In genomic region chr7:16492513-16493062, GRCh38 we compare ENCODE assay signal across 14 cellular contexts. TPM values are rescaled to one million over a fixed set of nuclear protein-coding genes. Genes with fewer than 3 reads are reported as not detected.
A peak's percentile ranks its signal among the peaks of the same experiment; 100 is the strongest.
DNase-seq lines count a peak whose midpoint lies in the region; ATAC-seq and TF ChIP-seq lines count a peak whose summit lies in the region.
"Had no signal": no experiment of that assay in that cellular context is flagged by ENCODE, and none has a peak within 500 bp of the region (broad histone marks: within the 10 kb centered on the region; RNA-seq: fewer than 3 reads in every experiment).

No MANE protein-coding gene starts in this region.

- H3K9me3 ChIP-seq in mucosa of descending colon, result no peaks in the 10 kb centered on the region

- intact Hi-C loops in mucosa of descending colon (cut with DNase I, micrococcal nuclease), result no loop called here

- no peak for TF ChIP-seq CTCF in mucosa of descending colon (IDR thresholded peaks at IDR 0.05)
- TF ChIP-seq CTCF in GM13976 (IDR thresholded peaks at IDR 0.05; ENCODE audit: borderline replicate concordance, control extremely low read depth, extremely low read depth, insufficient read depth, missing control alignments), result no peak

- peak; percentile 62 for DNase-seq in Daoy (ENCODE audit: low read depth)
- DNase-seq in NCI-H1048 (lab: John Stamatoyannopoulos, UW), result peak; percentile 64
- peak; percentile 13 for DNase-seq in brain pericyte (ENCODE audit: low read depth, low spot score)
- DNase-seq in mucosa of descending colon, result peak in 1 of 3 donors; percentile 32
- DNase-seq in NCI-H2227 treated with DMSO at 0.1 percent for 48 hours (lab: John Stamatoyannopoulos, UW), result no peak
- no peak for DNase-seq in GM13976 (ENCODE audit: low spot score)
- DNase-seq: activated gamma-delta T cell treated with Interleukin-2 at 50 U/mL for 16 hours; CD8-positive, alpha-beta memory T cell; effector CD8-positive, alpha-beta T cell; NCI-H2081 had no signal

- no peaks in the 10 kb centered on the region for H3K4me1 ChIP-seq in mucosa of descending colon (ENCODE audit: low read depth)

- no peak overlapping the region for H3K4me3 ChIP-seq in mucosa of descending colon

- H3K36me3 ChIP-seq in mucosa of descending colon (ENCODE audit: low read depth), result no peaks in the 10 kb centered on the region

- in situ Hi-C loops in GM13976 (cut with MboI; ENCODE audit: low sequenced_read_pairs, unreplicated experiment), result no loop called here

- ATAC-seq in mucosa of descending colon (peak; percentile 91), GM18873 (IDR thresholded peaks at IDR 0.05; ENCODE audit: low FRiP score, unreplicated experiment) (no peak)
- ATAC-seq in activated CD4-positive, CD25-positive, alpha-beta regulatory T cell treated with anti-CD3 and anti-CD28 coated beads, Interleukin-2, amount 50 U/mL, for 24 hours, result no peak
- ATAC-seq: Panc1; stimulated activated memory B cell treated with anti-CD40 and anti-IgM and Interleukin-4, amounts not matched to agents 10 μg/mL and 1 μg/mL and 100 μg/mL, for 72 hours had no signal

RNA-seq across cellular contexts. Expression of gene SOSTDC1, which starts 27.1 kb away (rescaled TPM):
- not detected in 2 replicates for total RNA-seq in Daoy (2014; rRNA removed; shearing (Covaris generic))
- total RNA-seq in mucosa of descending colon, result 1 to 10 TPM; 3.7 to 6.7 (median 5.1) TPM
- total RNA-seq: CD8-positive, alpha-beta memory T cell had no signal

RNA-seq across cellular contexts. Expression of gene LRRC72, which starts 34.0 kb away (rescaled TPM):
- total RNA-seq in Daoy (2014; rRNA removed; shearing (Covaris generic)), result not detected in 2 replicates
- not detected for total RNA-seq in mucosa of descending colon
- total RNA-seq: CD8-positive, alpha-beta memory T cell had no signal

Comparison
In these comparisons a context has a peak if more than half of its experiments do, and no peak if none do; other contexts are left out.
1. DNase-seq: peak in Daoy (single experiment), NCI-H1048 (single experiment) and brain pericyte (single experiment); none in NCI-H2227 treated with DMSO at 0.1 percent for 48 hours (single experiment) and GM13976 (single experiment).